ENCODE assay signal across 8 cellular contexts in the genomic region with DNA sequence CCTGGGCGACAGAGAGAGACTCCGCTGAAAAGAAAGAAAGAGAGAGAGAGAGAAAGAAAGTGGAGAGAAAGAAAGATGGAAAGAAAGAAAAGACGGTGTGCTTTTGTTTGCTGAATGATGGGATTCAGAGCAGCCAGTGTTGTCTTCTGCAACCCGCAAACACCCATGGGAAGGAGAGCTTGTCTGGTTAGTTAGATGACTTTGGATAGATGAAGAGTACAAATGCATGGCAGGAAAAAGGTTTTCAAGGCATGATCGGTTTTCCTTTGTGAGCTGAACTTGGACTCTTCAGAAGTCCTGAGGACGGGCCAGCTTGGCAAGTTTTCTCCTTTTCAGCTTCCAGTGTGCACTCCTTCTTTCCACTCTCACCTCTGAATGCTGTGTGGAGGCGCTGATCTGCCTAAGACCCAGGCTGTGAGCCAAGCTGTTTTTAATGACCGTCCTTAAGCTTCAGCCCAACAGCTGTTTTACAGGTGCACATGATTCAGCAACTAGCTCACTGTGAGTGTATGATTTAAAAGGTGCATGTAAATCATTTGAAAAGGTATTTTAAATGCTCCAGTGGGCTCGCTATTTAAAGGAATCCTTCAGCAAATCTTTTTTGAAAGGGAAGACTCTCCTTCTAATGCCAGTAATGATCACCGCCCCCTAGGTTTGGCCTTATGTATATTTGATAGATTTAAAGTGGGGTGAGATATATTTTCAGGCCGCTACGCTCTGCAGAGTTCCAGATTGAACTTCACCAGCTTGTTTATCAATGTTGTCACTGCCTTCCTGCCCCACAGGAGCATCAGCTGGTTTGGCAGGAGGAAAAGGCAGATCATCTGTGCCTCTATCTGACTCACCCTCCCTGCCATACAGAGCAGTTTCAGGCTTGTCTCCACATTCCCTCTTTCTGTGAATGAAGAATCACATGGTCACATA.
DNase-seq lines count a peak whose midpoint lies in the region; TF ChIP-seq lines count a peak whose summit lies in the region.

No MANE protein-coding gene starts in this region.

- H3K36me3 ChIP-seq in HUES64 (ENCODE audit: insufficient read depth, low read length) (no peaks in the 10 kb centered on the region), adrenal gland (replicated peaks in 1 of 2) (no peaks in the 10 kb centered on the region), iPS-20b (ENCODE audit: insufficient read depth, low read depth, low read length) (no peaks in the 10 kb centered on the region), spleen (no peaks in the 10 kb centered on the region)
- no peaks in the 10 kb centered on the region for H3K36me3 ChIP-seq in effector memory CD4-positive, alpha-beta T cell (ENCODE audit: control insufficient read depth, insufficient read depth, low read length)

- intact Hi-C loops in adrenal gland (cut with DNase I) (loop anchor here in 1 of 2 donors (10.0 kb wide), 1 partner anchor 116 kb away; the partner anchor contains the start of gene PLXDC2), spleen (cut with DNase I; ENCODE audit: low total_unique reads) (no loop called here)

- H3K4me1 ChIP-seq in HUES64 (ENCODE audit: insufficient read depth, low read length) (peaks cover 9% of the 10 kb centered on the region), adrenal gland (replicated peaks in 1 of 2) (peaks cover 24 to 36% of the 10 kb centered on the region in 2 donors), iPS-20b (ENCODE audit: insufficient read depth, low read length) (peaks cover 5% of the 10 kb centered on the region; the same call in 1 of the 2 replicates), spleen (peaks cover 0 to 31% (median 16%) of the 10 kb centered on the region in 6 donors)
- H3K4me1 ChIP-seq in effector memory CD4-positive, alpha-beta T cell (ENCODE audit: control insufficient read depth, insufficient read depth, low read length, poor library complexity, severe bottlenecking) = no peaks in the 10 kb centered on the region

- H3K27ac ChIP-seq in HUES64 (ENCODE audit: low read depth, low read length) (0 out of 2 replicates have a peak overlapping the region, but pooled peaks have one; percentile 5), adrenal gland (peak overlapping the region in 4 of 5 donors; percentile 2 to 83 (median 62)), iPS-20b (ENCODE audit: low read length) (peak overlapping the region; percentile 55), spleen (peak overlapping the region; percentile 5 to 59 (median 55))
- no peak overlapping the region for H3K27ac ChIP-seq in effector memory CD4-positive, alpha-beta T cell (ENCODE audit: insufficient read depth, low read length, poor library complexity, severe bottlenecking)

- 92% methylated on average over 12 of the region's 12 CpGs for WGBS in HUES64
- WGBS in adrenal gland, 4 donors = 57 to 61% (median 59%) methylated on average over 12 of the region's 12 CpGs
- 56 to 68% (median 66%) methylated on average over 12 of the region's 12 CpGs for WGBS in spleen, 5 donors

- H3K9me3 ChIP-seq in HUES64 (ENCODE audit: insufficient read depth, low read depth, low read length) (no peaks in the 10 kb centered on the region), adrenal gland (replicated peaks in 1 of 3) (no peaks in the 10 kb centered on the region), iPS-20b (ENCODE audit: insufficient read depth, low read depth, low read length) (no peaks in the 10 kb centered on the region), spleen (no peaks in the 10 kb centered on the region)
- H3K9me3 ChIP-seq in effector memory CD4-positive, alpha-beta T cell (ENCODE audit: control insufficient read depth, low read length) = no peaks in the 10 kb centered on the region

- no peak overlapping the region for H3K4me3 ChIP-seq in HUES64 (ENCODE audit: low read length)
- H3K4me3 ChIP-seq in adrenal gland = no peak overlapping the region
- no peak overlapping the region for H3K4me3 ChIP-seq in iPS-20b (ENCODE audit: low read length)
- no peak overlapping the region for H3K4me3 ChIP-seq in spleen
- H3K4me3 ChIP-seq in effector memory CD4-positive, alpha-beta T cell (ENCODE audit: insufficient read depth, low read depth, low read length, poor library complexity, severe bottlenecking) = no peak overlapping the region

- H3K27me3 ChIP-seq in HUES64 (ENCODE audit: insufficient read depth, low read length) (no peaks in the 10 kb centered on the region), adrenal gland (no peaks in the 10 kb centered on the region), iPS-20b (ENCODE audit: insufficient read depth, low read length) (no peaks in the 10 kb centered on the region), spleen (replicated peaks in 1 of 7) (no peaks in the 10 kb centered on the region)
- H3K27me3 ChIP-seq in effector memory CD4-positive, alpha-beta T cell (replicated peaks; ENCODE audit: control insufficient read depth, insufficient read depth, low read length, poor library complexity, severe bottlenecking) = no peaks in the 10 kb centered on the region

- TF ChIP-seq POLR2A in adrenal gland (IDR thresholded peaks at IDR 0.05) (peak in 1 of 2 donors; percentile 49), spleen (IDR thresholded peaks at IDR 0.05) (no peak), erythroblast (IDR thresholded peaks at IDR 0.05; ENCODE audit: low read length) (no peak)

- DNase-seq in adrenal gland (peak; percentile 56 to 87 (median 79)), spleen (no peak), erythroblast (lab: John Stamatoyannopoulos, UW) (no peak), DMS79 treated with DMSO at 0.1 percent for 48 hours (lab: John Stamatoyannopoulos, UW) (no peak)
- no peak for DNase-seq in effector memory CD4-positive, alpha-beta T cell
- DNase-seq in stimulated activated CD4-positive, alpha-beta T cell treated with anti-CD3 and anti-CD28 coated beads, Interleukin-2, amount 100 ng/mL, for 24 hours = no peak

- H3K9ac ChIP-seq in HUES64 (ENCODE audit: low read depth, low read length) (no peak overlapping the region), iPS-20b (ENCODE audit: low read depth, low read length) (no peak overlapping the region; the same call in 1 of the 2 replicates)

- TF ChIP-seq CTCF in adrenal gland (IDR thresholded peaks at IDR 0.05) (peak in 1 of 6 experiments; percentile 18), spleen (IDR thresholded peaks at IDR 0.05 in 8 of 11, conservative IDR thresholded peaks at IDR 0.05 in 3 of 11) (no peak)

Comparison
In these comparisons a context has a peak if more than half of its experiments do, and no peak if none do; other contexts are left out.
1. DNase-seq: peak in adrenal gland (7 of 7); none in spleen (single experiment), effector memory CD4-positive, alpha-beta T cell (0 of 3), erythroblast (0 of 2), stimulated activated CD4-positive, alpha-beta T cell treated with anti-CD3 and anti-CD28 coated beads, Interleukin-2, amount 100 ng/mL, for 24 hours (0 of 2) and DMS79 treated with DMSO at 0.1 percent for 48 hours (single experiment).